Comparison of ENCODE assay signal across 1 cellular context in genomic region chr11:47160753-47161133, GRCh38.
TF ChIP-seq lines count a peak whose summit lies in the region.

No MANE protein-coding gene starts in this region.

TF ChIP-seq in GM12878, 131 proteins besides CTCF, POLR2A, EP300 and RAD21:
- TF ChIP-seq BRCA1 (IDR thresholded peaks at IDR 0.05; ENCODE audit: low read depth, low read length): no peak
- TF ChIP-seq SIN3A (IDR thresholded peaks at IDR 0.05; ENCODE audit: low read depth, low read length): no peak
- no peak for TF ChIP-seq NR2F1 (conservative IDR thresholded peaks at IDR 0.05)
- no peak for TF ChIP-seq RB1 (IDR thresholded peaks at IDR 0.05; ENCODE audit: borderline replicate concordance)
- no peak for TF ChIP-seq LARP7 (IDR thresholded peaks at IDR 0.05)
- TF ChIP-seq BCL3 (IDR thresholded peaks at IDR 0.05; ENCODE audit: borderline replicate concordance, insufficient read depth, low read depth, low read length, poor library complexity, severe bottlenecking): no peak
- no peak for TF ChIP-seq POLR2AphosphoS5 (IDR thresholded peaks at IDR 0.05; ENCODE audit: low read length)
- no peak for TF ChIP-seq MLLT1 (IDR thresholded peaks at IDR 0.05)
- TF ChIP-seq RUNX3 (IDR thresholded peaks at IDR 0.05; ENCODE audit: low read length): no peak
- no peak for TF ChIP-seq BCLAF1 (IDR thresholded peaks at IDR 0.05)
- TF ChIP-seq NFYA (IDR thresholded peaks at IDR 0.05; ENCODE audit: borderline replicate concordance, low read depth, low read length): no peak
- TF ChIP-seq NR2C2 (IDR thresholded peaks at IDR 0.05; ENCODE audit: borderline replicate concordance, control insufficient read depth, insufficient read length, low read depth): no peak
- no peak for TF ChIP-seq RELA (IDR thresholded peaks at IDR 0.05; ENCODE audit: borderline replicate concordance, partially characterized antibody)
- no peak for TF ChIP-seq CHD2 (IDR thresholded peaks at IDR 0.05; ENCODE audit: borderline replicate concordance, low read depth, low read length)
- no peak for TF ChIP-seq ZNF274 (IDR thresholded peaks at IDR 0.05; ENCODE audit: insufficient read depth, insufficient read length)
- no peak for TF ChIP-seq YY1 (IDR thresholded peaks at IDR 0.05; ENCODE audit: low read depth, low read length)
- no peak for TF ChIP-seq SMC3 (IDR thresholded peaks at IDR 0.05; ENCODE audit: borderline replicate concordance, low read length)
- no peak for TF ChIP-seq POU2F2 (IDR thresholded peaks at IDR 0.05; ENCODE audit: borderline replicate concordance, low read depth, low read length)
TF ChIP-seq in GM12878: peak in this region for 0.
